ENCODE assay signal across 22 cellular contexts in the genomic region with DNA sequence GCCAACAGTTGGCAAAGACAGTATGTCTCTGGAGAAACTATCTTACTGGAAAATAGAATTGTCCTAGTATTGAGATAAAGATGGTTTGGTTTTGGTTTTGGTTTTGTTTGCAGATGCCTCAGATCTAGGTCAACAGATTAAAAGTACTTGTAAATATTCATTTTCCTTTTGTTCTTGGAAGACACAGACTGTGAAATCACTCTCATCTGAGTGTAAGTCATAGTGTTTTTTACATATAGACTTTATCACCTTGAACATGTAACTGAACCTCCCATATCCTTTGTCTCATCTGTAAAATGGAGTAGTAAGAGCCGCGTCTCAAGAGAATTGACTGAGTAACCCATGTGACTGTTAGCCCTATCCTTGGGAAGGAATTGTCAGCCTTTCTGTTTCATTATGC. TPM values are rescaled to one million over a fixed set of nuclear protein-coding genes. Genes with fewer than 3 reads are reported as not detected.
DNase-seq lines count a peak whose midpoint lies in the region; ATAC-seq, FAIRE-seq and TF ChIP-seq lines count a peak whose summit lies in the region.
"Had no signal": no experiment of that assay in that cellular context is flagged by ENCODE, and none has a peak within 500 bp of the region (broad histone marks: within the 10 kb centered on the region; RNA-seq: fewer than 3 reads in every experiment).

No MANE protein-coding gene starts in this region.

- no peak for FAIRE-seq in RCC 7860 (lab: Jason Lieb, UNC)

- peak overlapping the region; percentile 13; the same call in 1 of the 2 replicates for H3K27ac Mint-ChIP-seq in WTC11
- H3K27ac Mint-ChIP-seq in glutamatergic neuron (ENCODE audit: unreplicated experiment) = peak overlapping the region; percentile 6
- peak overlapping the region; percentile 38 for H3K27ac Mint-ChIP-seq in type B pancreatic cell
- H3K27ac Mint-ChIP-seq: activated T-helper 1 cell treated with anti-CD3 and anti-CD28 coated beads, Interleukin-12 subunit alpha, Interleukin-12 subunit beta, Interleukin-2, Interleukin-4 antibody, amounts not matched to agents 30 ng/mL and 10 ng/mL and 1 ng/mL, durations not matched to agents 14 hours and 24 hours and 36 hours; dendritic cell treated with granulocyte-macrophage colony-stimulating factor and Interleukin-4, amounts not matched to agents 40 ng/mL and 50 ng/mL, for 4 days; GM23338; neural progenitor cell had no signal

- H3K4me1 Mint-ChIP-seq in WTC11 (peaks cover 62% of the 10 kb centered on the region), glutamatergic neuron (ENCODE audit: low read depth, unreplicated experiment) (peaks cover 2% of the 10 kb centered on the region), type B pancreatic cell (ENCODE audit: unreplicated experiment) (peaks cover 62% of the 10 kb centered on the region)

- H3K27ac ChIP-seq in right cardiac atrium (ENCODE audit: low read length) = peak overlapping the region; percentile 45
- H3K27ac ChIP-seq: esophagus muscularis mucosa, HL-60, neural progenitor cell, right lobe of liver, RWPE1 had no signal

- CTCF ChIA-PET in WTC11 (lab: Charles Lee) = no interaction called here

- intact Hi-C loops in right cardiac atrium (cut with DNase I) = no loop called here
- intact Hi-C loops in left ventricle myocardium superior (cut with micrococcal nuclease) = no loop called here

- H3K9me3 Mint-ChIP-seq in WTC11 = no peaks in the 10 kb centered on the region
- no peaks in the 10 kb centered on the region for H3K9me3 Mint-ChIP-seq in glutamatergic neuron (ENCODE audit: unreplicated experiment)
- H3K9me3 Mint-ChIP-seq in type B pancreatic cell = no peaks in the 10 kb centered on the region
- H3K9me3 Mint-ChIP-seq: activated T-helper 1 cell treated with anti-CD3 and anti-CD28 coated beads, Interleukin-12 subunit alpha, Interleukin-12 subunit beta, Interleukin-2, Interleukin-4 antibody, amounts not matched to agents 30 ng/mL and 10 ng/mL and 1 ng/mL, durations not matched to agents 14 hours and 24 hours and 36 hours; dendritic cell treated with granulocyte-macrophage colony-stimulating factor and Interleukin-4, amounts not matched to agents 40 ng/mL and 50 ng/mL, for 4 days; GM23338 had no signal

- no peaks in the 10 kb centered on the region for H3K36me3 Mint-ChIP-seq in WTC11
- H3K36me3 Mint-ChIP-seq in glutamatergic neuron (ENCODE audit: unreplicated experiment) = no peaks in the 10 kb centered on the region
- H3K36me3 Mint-ChIP-seq in type B pancreatic cell = peaks cover 6% of the 10 kb centered on the region

- ATAC-seq in right cardiac atrium = no peak
- no peak for ATAC-seq in left ventricle myocardium superior
- ATAC-seq in WTC11 = peak; percentile 34; the same call in 1 of the 2 replicates
- ATAC-seq in esophagus mucosa = no peak
- ATAC-seq in HG03135 (IDR thresholded peaks at IDR 0.05; ENCODE audit: unreplicated experiment) = no peak
- ATAC-seq: GM23338 had no signal

- H3K9me3 ChIP-seq in right cardiac atrium (ENCODE audit: control insufficient read depth, low read length) = no peaks in the 10 kb centered on the region
- H3K9me3 ChIP-seq: esophagus muscularis mucosa, right lobe of liver had no signal

- 88% methylated on average over 2 of the region's 2 CpGs for WGBS in right cardiac atrium

- H3K4me3 Mint-ChIP-seq in WTC11 (no peak overlapping the region), glutamatergic neuron (ENCODE audit: unreplicated experiment) (no peak overlapping the region), type B pancreatic cell (no peak overlapping the region)
- H3K4me3 Mint-ChIP-seq: activated T-helper 1 cell treated with anti-CD3 and anti-CD28 coated beads, Interleukin-12 subunit alpha, Interleukin-12 subunit beta, Interleukin-2, Interleukin-4 antibody, amounts not matched to agents 30 ng/mL and 10 ng/mL and 1 ng/mL, durations not matched to agents 14 hours and 24 hours and 36 hours; dendritic cell treated with granulocyte-macrophage colony-stimulating factor and Interleukin-4, amounts not matched to agents 40 ng/mL and 50 ng/mL, for 4 days; GM23338; neural progenitor cell had no signal

- no peak overlapping the region for H3K4me3 ChIP-seq in right cardiac atrium (ENCODE audit: low read length)
- H3K4me3 ChIP-seq: esophagus muscularis mucosa, GM23338, neural progenitor cell, right lobe of liver had no signal

- peaks cover 8% of the 10 kb centered on the region for H3K4me1 ChIP-seq in right cardiac atrium (ENCODE audit: control insufficient read depth, insufficient read depth, low read length)

- POLR2A ChIA-PET in WTC11 (lab: Charles Lee) = no interaction called here

- DNase-seq in right cardiac atrium (no peak), left ventricle myocardium superior (no peak), WTC11 (ENCODE audit: low spot score) (no peak), glutamatergic neuron (no peak), type B pancreatic cell (ENCODE audit: extremely low spot score, unreplicated experiment) (no peak), RCC 7860 (ENCODE audit: low spot score) (no peak)
- DNase-seq: activated CD4-positive, CD25-positive, alpha-beta regulatory T cell; DMS153; KBM-7; mesendoderm; NCI-H1105 treated with DMSO at 0.1 percent for 48 hours; right lobe of liver; SW 1271 had no signal

- TF ChIP-seq CTCF in WTC11 (IDR thresholded peaks at IDR 0.05) = no peak
- no peak for TF ChIP-seq CTCF in glutamatergic neuron (IDR thresholded peaks at IDR 0.05; ENCODE audit: partially characterized antibody, unreplicated experiment)
- TF ChIP-seq CTCF in type B pancreatic cell (conservative IDR thresholded peaks at IDR 0.05) = no peak

- no peaks in the 10 kb centered on the region for H3K27me3 ChIP-seq in right cardiac atrium (ENCODE audit: control insufficient read depth, insufficient read depth)
- H3K27me3 ChIP-seq: esophagus muscularis mucosa, neural progenitor cell, right lobe of liver had no signal

- no peaks in the 10 kb centered on the region for H3K27me3 Mint-ChIP-seq in WTC11 (ENCODE audit: low read depth)
- no peaks in the 10 kb centered on the region for H3K27me3 Mint-ChIP-seq in glutamatergic neuron (ENCODE audit: unreplicated experiment)
- no peaks in the 10 kb centered on the region for H3K27me3 Mint-ChIP-seq in type B pancreatic cell
- H3K27me3 Mint-ChIP-seq: dendritic cell treated with granulocyte-macrophage colony-stimulating factor and Interleukin-4, amounts not matched to agents 40 ng/mL and 50 ng/mL, for 4 days had no signal

TF ChIP-seq in WTC11, 78 proteins besides CTCF, POLR2A, EP300 and RAD21:
- TF ChIP-seq ZNF232 (CRISPR knock-in tag; IDR thresholded peaks at IDR 0.05) (no peak), FOXJ3 (CRISPR knock-in tag; IDR thresholded peaks at IDR 0.05; ENCODE audit: borderline replicate concordance) (no peak)

RNA-seq across cellular contexts. Expression of gene MAP3K1, which starts 34.3 kb away (rescaled TPM):
- 1 to 10 TPM; 5.4 to 9.0 (median 8.4) TPM for total RNA-seq in right cardiac atrium
- polyA plus RNA-seq in right cardiac atrium = 2.7 TPM
- total RNA-seq in left ventricle myocardium superior = 6.5 TPM
- 13.1 to 16.3 TPM (median 13.9 TPM) in 3 replicates for total RNA-seq in WTC11 (2021)
- total RNA-seq in glutamatergic neuron (ENCODE audit: unreplicated experiment) = 10.1 TPM
- total RNA-seq in type B pancreatic cell (ENCODE audit: low replicate concordance) = 40.9 and 48.4 TPM in 2 replicates
- total RNA-seq in esophagus mucosa = 15.5 TPM

RNA-seq across cellular contexts. Expression of gene SETD9, which starts 59.7 kb away (rescaled TPM):
- total RNA-seq in right cardiac atrium (10 to 100 TPM; 11.6 to 17.0 (median 14.3) TPM), left ventricle myocardium superior (18.9 TPM), WTC11 (2021) (6.7 to 9.5 TPM (median 8.1 TPM) in 3 replicates), glutamatergic neuron (ENCODE audit: unreplicated experiment) (15.8 TPM), type B pancreatic cell (ENCODE audit: low replicate concordance) (14.7 and 15.4 TPM in 2 replicates), esophagus mucosa (7.8 TPM)
- 8.3 TPM for polyA plus RNA-seq in right cardiac atrium
